In the genomic region with DNA sequence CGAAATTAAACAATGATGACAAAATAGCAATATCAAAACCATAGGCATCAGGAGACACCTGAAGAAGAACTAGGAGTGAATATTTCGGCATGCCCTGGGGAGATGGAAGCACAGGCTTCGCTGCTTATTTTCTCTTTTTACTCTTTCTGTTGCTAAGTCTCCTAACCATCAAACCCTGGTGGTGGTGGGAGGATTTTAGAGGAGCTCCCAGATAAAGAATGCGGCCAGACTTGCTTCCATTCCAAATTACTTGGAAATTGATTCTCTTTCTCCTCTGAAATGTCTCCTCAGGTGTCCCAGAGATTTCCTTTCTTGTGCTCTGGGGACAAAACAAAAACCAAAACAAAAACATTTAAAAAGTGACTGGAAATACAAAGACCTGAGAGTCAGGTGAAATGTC, we compare ENCODE assay signal across 36 cellular contexts.
"Had no signal": no experiment of that assay in that cellular context is flagged by ENCODE, and none has a peak within 500 bp of the region (broad histone marks: within the 10 kb centered on the region; RNA-seq: fewer than 3 reads in every experiment).

No MANE protein-coding gene starts in this region.

- H3K27me3 Mint-ChIP-seq: activated CD4-positive, alpha-beta memory T cell treated with anti-CD3 and anti-CD28 coated beads for 36 hours; activated CD4-positive, alpha-beta T cell treated with anti-CD3 and anti-CD28 coated beads for 36 hours; activated CD4-positive, alpha-beta T cell treated with anti-CD3 and anti-CD28 coated beads, Interleukin-2, amount 10 ng/mL, durations not matched to agents 24 days and 14 days; activated CD8-positive, alpha-beta memory T cell treated with anti-CD3 and anti-CD28 coated beads, Interleukin-2, amount 10 ng/mL, durations not matched to agents 7 days and 5 days; activated naive CD4-positive, alpha-beta T cell treated with anti-CD3 and anti-CD28 coated beads, Interleukin-2, amount 50 U/mL, for 24 hours; activated naive CD8-positive, alpha-beta T cell treated with anti-CD3 and anti-CD28 coated beads for 36 hours; activated naive CD8-positive, alpha-beta T cell treated with anti-CD3 and anti-CD28 coated beads, Interleukin-2, amount 50 U/mL, for 24 hours had no signal

- H3K27ac Mint-ChIP-seq: activated CD4-positive, alpha-beta memory T cell treated with anti-CD3 and anti-CD28 coated beads for 36 hours; activated CD4-positive, alpha-beta T cell treated with anti-CD3 and anti-CD28 coated beads for 36 hours; activated CD4-positive, alpha-beta T cell treated with anti-CD3 and anti-CD28 coated beads, Interleukin-2, amount 10 ng/mL, durations not matched to agents 24 days and 14 days; activated CD8-positive, alpha-beta memory T cell treated with anti-CD3 and anti-CD28 coated beads, Interleukin-2, amount 10 ng/mL, durations not matched to agents 7 days and 5 days; activated CD8-positive, alpha-beta T cell treated with anti-CD3 and anti-CD28 coated beads, Interleukin-2, amount 10 ng/mL, durations not matched to agents 7 days and 5 days; activated naive CD4-positive, alpha-beta T cell treated with anti-CD3 and anti-CD28 coated beads for 36 hours; activated naive CD4-positive, alpha-beta T cell treated with anti-CD3 and anti-CD28 coated beads, Interleukin-2, amount 50 U/mL, for 24 hours; activated naive CD8-positive, alpha-beta T cell treated with anti-CD3 and anti-CD28 coated beads for 36 hours; activated naive CD8-positive, alpha-beta T cell treated with anti-CD3 and anti-CD28 coated beads, Interleukin-2, amount 50 U/mL, for 24 hours; activated T-helper 1 cell treated with anti-CD3 and anti-CD28 coated beads, Interleukin-12 subunit alpha, Interleukin-12 subunit beta, Interleukin-2, Interleukin-4 antibody, amounts not matched to agents 30 ng/mL and 10 ng/mL and 1 ng/mL, durations not matched to agents 14 hours and 24 hours and 36 hours; activated T-helper 2 cell treated with anti-CD3 and anti-CD28 coated beads, Interferon-gamma antibody, Interleukin-2, Interleukin-4, amounts not matched to agents 10 μg/mL and 5 μg/mL and 100 μg/mL, durations not matched to agents 14 hours and 24 hours and 36 hours; brain; T-helper 17 cell; T-helper 2 cell treated with Interferon-gamma antibody and Interleukin-4, amounts not matched to agents 5 μg/mL and 100 μg/mL, for 36 hours had no signal

- H3K27me3 ChIP-seq: adrenal gland, ascending aorta, breast epithelium, cardiac muscle cell, colonic mucosa, esophagus muscularis mucosa, foreskin keratinocyte, gastrocnemius medialis, heart left ventricle had no signal

- H3K36me3 Mint-ChIP-seq: activated CD4-positive, alpha-beta memory T cell treated with anti-CD3 and anti-CD28 coated beads for 36 hours; activated CD8-positive, alpha-beta memory T cell treated with anti-CD3 and anti-CD28 coated beads, Interleukin-2, amount 10 ng/mL, durations not matched to agents 7 days and 5 days; activated naive CD4-positive, alpha-beta T cell treated with anti-CD3 and anti-CD28 coated beads, Interleukin-2, amount 50 U/mL, for 24 hours; activated naive CD8-positive, alpha-beta T cell treated with anti-CD3 and anti-CD28 coated beads for 36 hours; brain had no signal

- ATAC-seq: activated CD4-positive, alpha-beta T cell treated with anti-CD3 and anti-CD28 coated beads for 36 hours; activated CD8-positive, alpha-beta memory T cell treated with anti-CD3 and anti-CD28 coated beads, Interleukin-2, amount 10 ng/mL, durations not matched to agents 7 days and 5 days; activated CD8-positive, alpha-beta T cell treated with anti-CD3 and anti-CD28 coated beads, Interleukin-2, amount 10 ng/mL, durations not matched to agents 7 days and 5 days; activated naive CD8-positive, alpha-beta T cell treated with anti-CD3 and anti-CD28 coated beads, Interleukin-2, amount 50 U/mL, for 24 hours; foreskin keratinocyte; gastrocnemius medialis; heart left ventricle; T-helper 17 cell had no signal

- H3K9me3 ChIP-seq: adrenal gland, ascending aorta, breast epithelium, colonic mucosa, esophagus muscularis mucosa, gastrocnemius medialis, heart left ventricle had no signal

- H3K4me1 Mint-ChIP-seq: activated CD4-positive, alpha-beta T cell treated with anti-CD3 and anti-CD28 coated beads for 36 hours; activated CD4-positive, alpha-beta T cell treated with anti-CD3 and anti-CD28 coated beads, Interleukin-2, amount 10 ng/mL, durations not matched to agents 24 days and 14 days; activated CD8-positive, alpha-beta memory T cell treated with anti-CD3 and anti-CD28 coated beads, Interleukin-2, amount 10 ng/mL, durations not matched to agents 7 days and 5 days; activated naive CD4-positive, alpha-beta T cell treated with anti-CD3 and anti-CD28 coated beads, Interleukin-2, amount 50 U/mL, for 24 hours; activated naive CD8-positive, alpha-beta T cell treated with anti-CD3 and anti-CD28 coated beads for 36 hours; activated naive CD8-positive, alpha-beta T cell treated with anti-CD3 and anti-CD28 coated beads, Interleukin-2, amount 50 U/mL, for 24 hours; brain; T-helper 17 cell had no signal

- DNase-seq: activated CD4-positive, alpha-beta memory T cell treated with anti-CD3 and anti-CD28 coated beads for 36 hours; activated CD4-positive, alpha-beta T cell treated with anti-CD3 and anti-CD28 coated beads for 36 hours; activated CD4-positive, alpha-beta T cell treated with anti-CD3 and anti-CD28 coated beads, Interleukin-2, amount 10 ng/mL, durations not matched to agents 24 days and 14 days; activated CD4-positive, CD25-positive, alpha-beta regulatory T cell; activated CD4-positive, CD25-positive, alpha-beta regulatory T cell treated with anti-CD3 and anti-CD28 coated beads, Interleukin-2, amount 50 U/mL, for 72 hours; activated CD8-positive, alpha-beta memory T cell treated with anti-CD3 and anti-CD28 coated beads, Interleukin-2, amount 10 ng/mL, durations not matched to agents 7 days and 5 days; activated CD8-positive, alpha-beta memory T cell treated with anti-CD3 and anti-CD28 coated beads, Interleukin-2, amount 50 U/mL, for 4 hours; activated CD8-positive, alpha-beta T cell treated with anti-CD3 and anti-CD28 coated beads, Interleukin-2, amount 10 ng/mL, durations not matched to agents 7 days and 5 days; activated effector memory CD4-positive, alpha-beta T cell treated with anti-CD3 and anti-CD28 coated beads, Interleukin-2, amount 50 U/mL, for 16 hours; activated naive CD4-positive, alpha-beta T cell treated with anti-CD3 and anti-CD28 coated beads for 36 hours; activated naive CD8-positive, alpha-beta T cell treated with anti-CD3 and anti-CD28 coated beads for 36 hours; activated naive CD8-positive, alpha-beta T cell treated with anti-CD3 and anti-CD28 coated beads, Interleukin-2, amount 50 U/mL, for 24 hours; activated T-cell treated with anti-CD3 and anti-CD28 coated beads, Interleukin-2, amount 50 U/mL, for 1 hour; adrenal gland; central memory CD4-positive, alpha-beta T cell; cerebellar nuclear complex; colonic mucosa; effector memory CD4-positive, alpha-beta T cell; erythroblast; foreskin keratinocyte; gastrocnemius medialis; glutamatergic neuron; heart left ventricle; T-helper 1 cell; T-helper 17 cell; T1000; WERI-Rb-1 had no signal

- H3K4me3 ChIP-seq: adrenal gland, ascending aorta, breast epithelium, cardiac muscle cell, colonic mucosa, esophagus muscularis mucosa, gastrocnemius medialis, heart left ventricle had no signal

- H3K27ac ChIP-seq: adrenal gland, ascending aorta, breast epithelium, cardiac muscle cell, colonic mucosa, esophagus muscularis mucosa, foreskin keratinocyte, gastrocnemius medialis, heart left ventricle, WERI-Rb-1 had no signal

- H3K4me3 Mint-ChIP-seq: activated CD4-positive, alpha-beta memory T cell treated with anti-CD3 and anti-CD28 coated beads for 36 hours; activated CD4-positive, alpha-beta T cell treated with anti-CD3 and anti-CD28 coated beads for 36 hours; activated CD4-positive, alpha-beta T cell treated with anti-CD3 and anti-CD28 coated beads, Interleukin-2, amount 10 ng/mL, durations not matched to agents 24 days and 14 days; activated CD8-positive, alpha-beta memory T cell treated with anti-CD3 and anti-CD28 coated beads, Interleukin-2, amount 10 ng/mL, durations not matched to agents 7 days and 5 days; activated CD8-positive, alpha-beta T cell treated with anti-CD3 and anti-CD28 coated beads, Interleukin-2, amount 10 ng/mL, durations not matched to agents 7 days and 5 days; activated naive CD4-positive, alpha-beta T cell treated with anti-CD3 and anti-CD28 coated beads for 36 hours; activated naive CD4-positive, alpha-beta T cell treated with anti-CD3 and anti-CD28 coated beads, Interleukin-2, amount 50 U/mL, for 24 hours; activated naive CD8-positive, alpha-beta T cell treated with anti-CD3 and anti-CD28 coated beads for 36 hours; activated naive CD8-positive, alpha-beta T cell treated with anti-CD3 and anti-CD28 coated beads, Interleukin-2, amount 50 U/mL, for 24 hours; activated T-helper 1 cell treated with anti-CD3 and anti-CD28 coated beads, Interleukin-12 subunit alpha, Interleukin-12 subunit beta, Interleukin-2, Interleukin-4 antibody, amounts not matched to agents 30 ng/mL and 10 ng/mL and 1 ng/mL, durations not matched to agents 14 hours and 24 hours and 36 hours; brain; T-helper 17 cell; T-helper 2 cell treated with Interferon-gamma antibody and Interleukin-4, amounts not matched to agents 5 μg/mL and 100 μg/mL, for 36 hours had no signal

- H3K9me3 Mint-ChIP-seq: activated CD4-positive, alpha-beta memory T cell treated with anti-CD3 and anti-CD28 coated beads for 36 hours; activated CD4-positive, alpha-beta T cell treated with anti-CD3 and anti-CD28 coated beads, Interleukin-2, amount 10 ng/mL, durations not matched to agents 24 days and 14 days; activated naive CD4-positive, alpha-beta T cell treated with anti-CD3 and anti-CD28 coated beads for 36 hours; activated naive CD8-positive, alpha-beta T cell treated with anti-CD3 and anti-CD28 coated beads for 36 hours; activated naive CD8-positive, alpha-beta T cell treated with anti-CD3 and anti-CD28 coated beads, Interleukin-2, amount 50 U/mL, for 24 hours; activated T-helper 1 cell treated with anti-CD3 and anti-CD28 coated beads, Interleukin-12 subunit alpha, Interleukin-12 subunit beta, Interleukin-2, Interleukin-4 antibody, amounts not matched to agents 30 ng/mL and 10 ng/mL and 1 ng/mL, durations not matched to agents 14 hours and 24 hours and 36 hours; activated T-helper 2 cell treated with anti-CD3 and anti-CD28 coated beads, Interferon-gamma antibody, Interleukin-2, Interleukin-4, amounts not matched to agents 10 μg/mL and 5 μg/mL and 100 μg/mL, durations not matched to agents 14 hours and 24 hours and 36 hours; brain; T-helper 2 cell treated with Interferon-gamma antibody and Interleukin-4, amounts not matched to agents 5 μg/mL and 100 μg/mL, for 36 hours had no signal

- H3K36me3 ChIP-seq: adrenal gland, ascending aorta, breast epithelium, cardiac muscle cell, colonic mucosa, esophagus muscularis mucosa, gastrocnemius medialis, heart left ventricle, WERI-Rb-1 had no signal

- H3K4me1 ChIP-seq: adrenal gland, breast epithelium, colonic mucosa, esophagus muscularis mucosa, foreskin keratinocyte, gastrocnemius medialis, heart left ventricle had no signal
